3 cellular contexts compared by ENCODE assay signal in genomic region chr3:60972599-60972998, GRCh38.
"Had no signal": no experiment of that assay in that cellular context is flagged by ENCODE, and none has a peak within 500 bp of the region (broad histone marks: within the 10 kb centered on the region; RNA-seq: fewer than 3 reads in every experiment).

No MANE protein-coding gene starts in this region.

- ATAC-seq: GM12878 had no signal

- H3K4me3 ChIP-seq: GM12878 had no signal

- DNase-seq: GDM1, GF-D8 had no signal
